Comparison of ENCODE assay signal across 20 cellular contexts in genomic region chrX:129472116-129472515, GRCh38. TPM values are rescaled to one million over a fixed set of nuclear protein-coding genes. Genes with fewer than 3 reads are reported as not detected.
A peak's percentile ranks its signal among the peaks of the same experiment; 100 is the strongest.
DNase-seq lines count a peak whose midpoint lies in the region; ATAC-seq and TF ChIP-seq lines count a peak whose summit lies in the region.
"Had no signal": no experiment of that assay in that cellular context is flagged by ENCODE, and none has a peak within 500 bp of the region (broad histone marks: within the 10 kb centered on the region; RNA-seq: fewer than 3 reads in every experiment).

No MANE protein-coding gene starts in this region.

- H3K4me3 ChIP-seq in AG10803 (ENCODE audit: low read length) (no peak overlapping the region), astrocyte of the spinal cord (ENCODE audit: low read depth, low read length) (no peak overlapping the region), kidney epithelial cell (ENCODE audit: low read depth, low read length) (no peak overlapping the region)
- H3K4me3 ChIP-seq: lung, ovary, smooth muscle cell had no signal

- no peak for TF ChIP-seq CTCF in AG10803 (conservative IDR thresholded peaks at IDR 0.05; ENCODE audit: low read length)
- TF ChIP-seq CTCF in astrocyte of the spinal cord (IDR thresholded peaks at IDR 0.05; ENCODE audit: low read depth, low read length): no peak
- no peak for TF ChIP-seq CTCF in kidney epithelial cell (IDR thresholded peaks at IDR 0.05; ENCODE audit: insufficient read depth, low read length, poor library complexity, severe bottlenecking)

- DNase-seq in AG10803 (ENCODE audit: low read depth) (peak; percentile 36), HT-29 (ENCODE audit: low spot score) (peak; percentile 12), astrocyte of the spinal cord (ENCODE audit: low read depth, low spot score) (peak; percentile 25), kidney epithelial cell (ENCODE audit: low read depth) (peak; percentile 2), AG08396 (ENCODE audit: low spot score) (no peak), NCI-H1092 (lab: John Stamatoyannopoulos, UW) (no peak)
- DNase-seq: Caco-2, cerebellar nuclear complex, GF-D8, naive B cell, NCI-H345, ovary, SHP77 treated with DMSO at 0.1 percent for 48 hours had no signal

- no peaks in the 10 kb centered on the region for H3K27me3 ChIP-seq in kidney epithelial cell (ENCODE audit: control insufficient read depth, insufficient read depth, low read length)
- H3K27me3 ChIP-seq: ovary had no signal

- in situ Hi-C loops in astrocyte of the spinal cord (cut with HindIII; ENCODE audit: low sequenced_read_pairs): no loop called here

- ATAC-seq in GM21717 (IDR thresholded peaks at IDR 0.05; ENCODE audit: unreplicated experiment) (no peak), HG02571 (IDR thresholded peaks at IDR 0.05; ENCODE audit: unreplicated experiment) (no peak)
- ATAC-seq: activated CD4-positive, CD25-positive, alpha-beta regulatory T cell treated with anti-CD3 and anti-CD28 coated beads, Interleukin-2, amount 50 U/mL, for 24 hours; activated T-helper 17 cell treated with anti-CD3 and anti-CD28 coated beads, Interleukin-2, amount 50 U/mL, for 72 hours had no signal

- no peaks in the 10 kb centered on the region for H3K36me3 ChIP-seq in kidney epithelial cell (ENCODE audit: control insufficient read depth, insufficient read depth, low read length)
- H3K36me3 ChIP-seq: ovary had no signal

RNA-seq across cellular contexts. Expression of gene SMARCA1, which starts 51.2 kb away (rescaled TPM):
- 8.7 and 9.4 TPM in 2 replicates for total RNA-seq in HT-29 (2014; rRNA removed; shearing (Covaris generic))
- total RNA-seq in kidney epithelial cell: 32.7 and 34.0 TPM in 2 replicates
- total RNA-seq: T-helper 2 cell treated with Interferon-gamma antibody and Interleukin-4, amounts not matched to agents 100 ng/mL and 5 ng/mL, for 36 hours had no signal

Comparison
In these comparisons a context has a peak if more than half of its experiments do, and no peak if none do; other contexts are left out.
1. DNase-seq: peak in AG10803 (single experiment), HT-29 (single experiment), astrocyte of the spinal cord (single experiment) and kidney epithelial cell (single experiment); none in AG08396 (single experiment) and NCI-H1092 (single experiment).